ENCODE assay signal across 8 cellular contexts in the genomic region with DNA sequence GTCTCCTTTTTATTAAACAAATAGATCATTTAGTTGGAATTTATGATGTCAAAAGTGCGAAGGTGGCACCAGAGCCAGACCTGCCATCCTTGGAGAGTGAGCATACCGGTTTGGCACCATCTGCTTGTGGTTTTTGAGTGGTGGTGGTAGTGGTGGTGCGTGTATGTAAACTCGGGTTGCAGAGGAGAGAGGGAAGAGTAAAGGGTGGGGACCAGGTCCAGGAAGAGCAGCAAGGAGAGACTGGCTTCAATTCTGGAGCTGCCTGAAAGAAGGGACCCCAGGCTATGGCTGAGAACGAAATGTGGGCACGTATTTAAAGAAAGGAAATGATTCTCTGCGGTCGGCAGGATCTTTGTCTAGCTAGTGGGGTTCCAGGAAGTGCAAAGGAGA. TPM values are rescaled to one million over a fixed set of nuclear protein-coding genes. Genes with fewer than 3 reads are reported as not detected.
A peak's percentile ranks its signal among the peaks of the same experiment; 100 is the strongest.
DNase-seq lines count a peak whose midpoint lies in the region; ATAC-seq and TF ChIP-seq lines count a peak whose summit lies in the region.

No MANE protein-coding gene starts in this region.

- peaks cover 17% of the 10 kb centered on the region for H3K27me3 Mint-ChIP-seq in activated T-helper 1 cell treated with anti-CD3 and anti-CD28 coated beads, Interleukin-12 subunit alpha, Interleukin-12 subunit beta, Interleukin-2, Interleukin-4 antibody, amounts not matched to agents 30 ng/mL and 10 ng/mL and 1 ng/mL, durations not matched to agents 14 hours and 24 hours and 36 hours (ENCODE audit: insufficient read depth)

- no peaks in the 10 kb centered on the region for H3K36me3 Mint-ChIP-seq in activated T-helper 1 cell treated with anti-CD3 and anti-CD28 coated beads, Interleukin-12 subunit alpha, Interleukin-12 subunit beta, Interleukin-2, Interleukin-4 antibody, amounts not matched to agents 30 ng/mL and 10 ng/mL and 1 ng/mL, durations not matched to agents 14 hours and 24 hours and 36 hours (ENCODE audit: low read depth)

- DNase-seq in DMS 273 treated with DMSO at 0.1 percent for 48 hours (lab: John Stamatoyannopoulos, UW): peak; percentile 8
- peak; percentile 82 for DNase-seq in NCI-H1105 treated with DMSO at 0.1 percent for 48 hours (lab: John Stamatoyannopoulos, UW)
- DNase-seq in activated T-helper 1 cell treated with anti-CD3 and anti-CD28 coated beads, Interleukin-12 subunit alpha, Interleukin-12 subunit beta, Interleukin-2, Interleukin-4 antibody, amounts not matched to agents 30 ng/mL and 10 ng/mL and 1 ng/mL, durations not matched to agents 14 hours and 24 hours and 36 hours (ENCODE audit: low spot score): no peak
- DNase-seq in mucosa of descending colon: peak in 2 of 3 donors; percentile 27 to 32
- no peak for DNase-seq in erythroblast (lab: John Stamatoyannopoulos, UW)

- peak overlapping the region; percentile 31 for H3K27ac Mint-ChIP-seq in activated T-helper 1 cell treated with anti-CD3 and anti-CD28 coated beads, Interleukin-12 subunit alpha, Interleukin-12 subunit beta, Interleukin-2, Interleukin-4 antibody, amounts not matched to agents 30 ng/mL and 10 ng/mL and 1 ng/mL, durations not matched to agents 14 hours and 24 hours and 36 hours

- no peak for TF ChIP-seq POLR2A in erythroblast (IDR thresholded peaks at IDR 0.05; ENCODE audit: low read length)

- H3K4me1 Mint-ChIP-seq in activated T-helper 1 cell treated with anti-CD3 and anti-CD28 coated beads, Interleukin-12 subunit alpha, Interleukin-12 subunit beta, Interleukin-2, Interleukin-4 antibody, amounts not matched to agents 30 ng/mL and 10 ng/mL and 1 ng/mL, durations not matched to agents 14 hours and 24 hours and 36 hours (ENCODE audit: low read depth): peaks cover 31% of the 10 kb centered on the region

- intact Hi-C loops in activated T-helper 1 cell treated with anti-CD3 and anti-CD28 coated beads, Interleukin-12 subunit alpha, Interleukin-12 subunit beta, Interleukin-2, Interleukin-4 antibody, amounts not matched to agents 30 ng/mL and 10 ng/mL and 1 ng/mL, durations not matched to agents 14 hours and 24 hours and 36 hours (cut with micrococcal nuclease): loop anchor here (2.0 kb wide), 1 partner anchor 52 kb away; no protein-coding TSS in a partner anchor
- intact Hi-C loops in mucosa of descending colon (cut with DNase I, micrococcal nuclease): no loop called here

- H3K4me3 ChIP-seq in mucosa of descending colon: no peak overlapping the region

- no peaks in the 10 kb centered on the region for H3K9me3 Mint-ChIP-seq in activated T-helper 1 cell treated with anti-CD3 and anti-CD28 coated beads, Interleukin-12 subunit alpha, Interleukin-12 subunit beta, Interleukin-2, Interleukin-4 antibody, amounts not matched to agents 30 ng/mL and 10 ng/mL and 1 ng/mL, durations not matched to agents 14 hours and 24 hours and 36 hours

- H3K9me3 ChIP-seq in mucosa of descending colon: no peaks in the 10 kb centered on the region

- H3K4me3 Mint-ChIP-seq in activated T-helper 1 cell treated with anti-CD3 and anti-CD28 coated beads, Interleukin-12 subunit alpha, Interleukin-12 subunit beta, Interleukin-2, Interleukin-4 antibody, amounts not matched to agents 30 ng/mL and 10 ng/mL and 1 ng/mL, durations not matched to agents 14 hours and 24 hours and 36 hours: peak overlapping the region; percentile 89

- peaks cover 4% of the 10 kb centered on the region for H3K4me1 ChIP-seq in mucosa of descending colon (ENCODE audit: low read depth)

- no peak for TF ChIP-seq CTCF in mucosa of descending colon (IDR thresholded peaks at IDR 0.05)

- ATAC-seq in mucosa of descending colon (peak; percentile 80), GM21526 (IDR thresholded peaks at IDR 0.05; ENCODE audit: low FRiP score, unreplicated experiment) (no peak), HG03439 (IDR thresholded peaks at IDR 0.05; ENCODE audit: unreplicated experiment) (no peak), HG03175 (IDR thresholded peaks at IDR 0.05; ENCODE audit: unreplicated experiment) (no peak)

- H3K36me3 ChIP-seq in mucosa of descending colon (ENCODE audit: low read depth): no peaks in the 10 kb centered on the region

RNA-seq across cellular contexts. Expression of gene GOLGA7B, which starts 0.5 kb away (rescaled TPM):
- total RNA-seq in activated T-helper 1 cell treated with anti-CD3 and anti-CD28 coated beads, Interleukin-12 subunit alpha, Interleukin-12 subunit beta, Interleukin-2, Interleukin-4 antibody, amounts not matched to agents 30 ng/mL and 10 ng/mL and 1 ng/mL, durations not matched to agents 14 hours and 24 hours and 36 hours: 0.26 and 0.29 TPM in 2 replicates
- under 1 TPM; 0.29 to 0.92 (median 0.63) TPM for total RNA-seq in mucosa of descending colon

Comparison
In these comparisons a context has a peak if more than half of its experiments do, and no peak if none do; other contexts are left out.
1. DNase-seq: peak in DMS 273 treated with DMSO at 0.1 percent for 48 hours (single experiment), NCI-H1105 treated with DMSO at 0.1 percent for 48 hours (single experiment) and mucosa of descending colon (2 of 3); none in activated T-helper 1 cell treated with anti-CD3 and anti-CD28 coated beads, Interleukin-12 subunit alpha, Interleukin-12 subunit beta, Interleukin-2, Interleukin-4 antibody, amounts not matched to agents 30 ng/mL and 10 ng/mL and 1 ng/mL, durations not matched to agents 14 hours and 24 hours and 36 hours (single experiment) and erythroblast (0 of 2).